1 cellular context compared by ENCODE assay signal in genomic region chr9:136799079-136799853, GRCh38.
TF ChIP-seq lines count a peak whose summit lies in the region.

No MANE protein-coding gene starts in this region.

TF ChIP-seq in HepG2, 621 proteins besides CTCF, POLR2A, EP300 and RAD21 (continued from another document and continues in another):
- TF ChIP-seq SUZ12 (IDR thresholded peaks at IDR 0.05; ENCODE audit: low read depth, low read length): no peak
- no peak; the same call in 1 of the 2 replicates for TF ChIP-seq ZNF101 (CRISPR knock-in tag; IDR thresholded peaks at IDR 0.05; ENCODE audit: borderline replicate concordance, low read depth)
- no peak for TF ChIP-seq AHR (CRISPR knock-in tag; IDR thresholded peaks at IDR 0.05)
- no peak for TF ChIP-seq ZNF567 (CRISPR knock-in tag; IDR thresholded peaks at IDR 0.05; ENCODE audit: borderline replicate concordance)
- TF ChIP-seq SRSF4 (IDR thresholded peaks at IDR 0.05; ENCODE audit: low read depth, low read length, poor library complexity, severe bottlenecking): no peak
- peak; percentile 81 for TF ChIP-seq IRF2 (CRISPR knock-in tag; IDR thresholded peaks at IDR 0.05)
- TF ChIP-seq ZNF160 (CRISPR knock-in tag; IDR thresholded peaks at IDR 0.05): peak; percentile 58; the same call in 1 of the 2 replicates
- peak; percentile 85; the same call in 1 of the 2 replicates for TF ChIP-seq NFKB2 (CRISPR knock-in tag; IDR thresholded peaks at IDR 0.05; ENCODE audit: borderline replicate concordance)
- TF ChIP-seq ZNF720 (CRISPR knock-in tag; IDR thresholded peaks at IDR 0.05): no peak
- TF ChIP-seq HMG20B (CRISPR knock-in tag; conservative IDR thresholded peaks at IDR 0.05): no peak
- TF ChIP-seq NFAT5 (CRISPR knock-in tag; IDR thresholded peaks at IDR 0.05): no peak
- peak; percentile 60 for TF ChIP-seq TEAD3 (CRISPR knock-in tag; optimal IDR thresholded peaks at IDR 0.05; ENCODE audit: borderline replicate concordance)
- peak; percentile 90 for TF ChIP-seq MIXL1 (CRISPR knock-in tag; IDR thresholded peaks at IDR 0.05)
- TF ChIP-seq ZNF484 (CRISPR knock-in tag; IDR thresholded peaks at IDR 0.05; ENCODE audit: borderline replicate concordance, low read depth): no peak
- TF ChIP-seq ZNF432 (CRISPR knock-in tag; IDR thresholded peaks at IDR 0.05; ENCODE audit: borderline replicate concordance): no peak; the same call in 1 of the 2 replicates
- TF ChIP-seq ZNF136 (CRISPR knock-in tag; IDR thresholded peaks at IDR 0.05; ENCODE audit: low read depth): no peak
- no peak for TF ChIP-seq MTF2 (CRISPR knock-in tag; IDR thresholded peaks at IDR 0.05; ENCODE audit: borderline replicate concordance)
- TF ChIP-seq RERE (CRISPR knock-in tag; IDR thresholded peaks at IDR 0.05; ENCODE audit: low read depth): 0 out of 2 replicates have a peak, but pooled peaks have one; percentile 22
- peak; percentile 73; the same call in 1 of the 2 replicates for TF ChIP-seq MEIS2 (CRISPR knock-in tag; IDR thresholded peaks at IDR 0.05)
- TF ChIP-seq ZNF746 (CRISPR knock-in tag; IDR thresholded peaks at IDR 0.05): peak; percentile 95
- peak; percentile 84 for TF ChIP-seq ZNF691 (CRISPR knock-in tag; IDR thresholded peaks at IDR 0.05; ENCODE audit: borderline replicate concordance, low read depth)
- peak; percentile 86; the same call in 1 of the 2 replicates for TF ChIP-seq ZNF331 (CRISPR knock-in tag; IDR thresholded peaks at IDR 0.05)
- no peak for TF ChIP-seq KLF15 (CRISPR knock-in tag; IDR thresholded peaks at IDR 0.05; ENCODE audit: borderline replicate concordance)
- peak; percentile 45; the same call in 1 of the 2 replicates for TF ChIP-seq ZNF777 (CRISPR knock-in tag; IDR thresholded peaks at IDR 0.05)
- no peak for TF ChIP-seq FLYWCH1 (CRISPR knock-in tag; IDR thresholded peaks at IDR 0.05)
- 0 out of 2 replicates have a peak, but pooled peaks have one; percentile 57 for TF ChIP-seq HOXA7 (CRISPR knock-in tag; IDR thresholded peaks at IDR 0.05)
- peak; percentile 48; the same call in 1 of the 2 replicates for TF ChIP-seq YEATS2 (CRISPR knock-in tag; IDR thresholded peaks at IDR 0.05; ENCODE audit: borderline replicate concordance)
- TF ChIP-seq ZNF782 (CRISPR knock-in tag; IDR thresholded peaks at IDR 0.05; ENCODE audit: borderline replicate concordance): no peak; the same call in 1 of the 2 replicates
- TF ChIP-seq KDM3A (CRISPR knock-in tag; IDR thresholded peaks at IDR 0.05; ENCODE audit: low read depth): peak; percentile 11; the same call in 1 of the 2 replicates
- TF ChIP-seq CEBPZ (IDR thresholded peaks at IDR 0.05; ENCODE audit: low read length): no peak
- no peak for TF ChIP-seq GRHL1 (CRISPR knock-in tag; conservative IDR thresholded peaks at IDR 0.05)
- TF ChIP-seq HOXD1 (CRISPR knock-in tag; IDR thresholded peaks at IDR 0.05): peak; percentile 86
- peak; percentile 48; the same call in 1 of the 2 replicates for TF ChIP-seq ZNF431 (CRISPR knock-in tag; IDR thresholded peaks at IDR 0.05; ENCODE audit: borderline replicate concordance, low read depth)
- no peak for TF ChIP-seq ZNF496 (CRISPR knock-in tag; IDR thresholded peaks at IDR 0.05; ENCODE audit: insufficient replicate concordance)
- 0 out of 2 replicates have a peak, but pooled peaks have one; percentile 40 for TF ChIP-seq SIN3A (IDR thresholded peaks at IDR 0.05; ENCODE audit: borderline replicate concordance, low read depth, low read length)
- no peak for TF ChIP-seq SOX6 (IDR thresholded peaks at IDR 0.05)
- TF ChIP-seq SOX6 (CRISPR knock-in tag; IDR thresholded peaks at IDR 0.05): peak; percentile 65
- TF ChIP-seq ZFP82 (CRISPR knock-in tag; IDR thresholded peaks at IDR 0.05; ENCODE audit: borderline replicate concordance): no peak
- peak; percentile 42; the same call in 1 of the 2 replicates for TF ChIP-seq ARID5B (CRISPR knock-in tag; IDR thresholded peaks at IDR 0.05)
- no peak for TF ChIP-seq CREB1 (IDR thresholded peaks at IDR 0.05)
- no peak for TF ChIP-seq CREB1 (CRISPR knock-in tag; IDR thresholded peaks at IDR 0.05)
- 0 out of 2 replicates have a peak, but pooled peaks have one; percentile 23 for TF ChIP-seq ZFP1 (CRISPR knock-in tag; IDR thresholded peaks at IDR 0.05)
- no peak for TF ChIP-seq SNRNP70 (IDR thresholded peaks at IDR 0.05; ENCODE audit: low read depth, low read length)
- TF ChIP-seq NCOA2 (CRISPR knock-in tag; IDR thresholded peaks at IDR 0.05): peak; percentile 65; the same call in 1 of the 2 replicates
